ENCODE assay signal across 25 cellular contexts in the genomic region with DNA sequence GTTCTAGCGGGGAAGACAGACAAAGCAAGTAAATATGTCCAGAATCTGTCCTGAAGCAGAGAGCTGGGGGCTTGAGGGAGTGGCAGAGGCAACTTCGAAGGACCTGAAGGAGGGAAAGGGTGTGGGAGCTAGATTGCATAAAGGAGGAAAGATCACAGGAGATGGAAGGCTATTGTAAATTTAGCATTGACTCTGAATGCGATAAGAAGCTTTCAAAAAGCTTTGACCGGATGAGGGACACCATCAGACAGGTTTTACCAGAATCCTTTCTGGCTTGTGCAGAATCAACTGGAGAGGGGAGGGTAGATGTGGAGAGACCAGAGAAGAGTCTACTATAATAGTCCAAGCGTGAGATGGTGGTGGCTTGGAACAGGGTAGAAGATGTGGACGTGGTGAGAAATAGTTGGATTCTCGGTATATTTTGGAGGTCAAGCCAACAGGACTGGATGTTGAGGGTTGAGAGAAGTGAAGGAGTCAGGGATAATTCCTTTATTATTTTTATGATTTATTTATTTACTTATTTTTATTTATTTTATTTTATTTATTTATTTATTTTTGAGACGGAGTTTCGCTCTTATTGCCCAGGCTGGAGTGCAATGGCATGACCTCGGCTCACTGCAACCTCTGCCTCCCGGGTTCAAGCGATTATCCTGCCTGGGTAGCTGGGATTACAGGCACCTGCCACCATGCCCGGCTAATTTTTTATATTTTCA. TPM values are rescaled to one million over a fixed set of nuclear protein-coding genes. Genes with fewer than 3 reads are reported as not detected.
A peak's percentile ranks its signal among the peaks of the same experiment; 100 is the strongest.
DNase-seq lines count a peak whose midpoint lies in the region; ATAC-seq, FAIRE-seq and TF ChIP-seq lines count a peak whose summit lies in the region.
"Had no signal": no experiment of that assay in that cellular context is flagged by ENCODE, and none has a peak within 500 bp of the region (broad histone marks: within the 10 kb centered on the region; RNA-seq: fewer than 3 reads in every experiment).

No MANE protein-coding gene starts in this region.

- TF ChIP-seq CTCF in mesothelial cell of epicardium (IDR thresholded peaks at IDR 0.05; ENCODE audit: unreplicated experiment), result no peak
- no peak for TF ChIP-seq CTCF in type B pancreatic cell (conservative IDR thresholded peaks at IDR 0.05)

- ATAC-seq in activated naive CD8-positive, alpha-beta T cell treated with anti-CD3 and anti-CD28 coated beads, Interleukin-2, amount 50 U/mL, for 24 hours, result no peak
- no peak for ATAC-seq in GM18511 (IDR thresholded peaks at IDR 0.05; ENCODE audit: unreplicated experiment)
- ATAC-seq in HG02970 (IDR thresholded peaks at IDR 0.05; ENCODE audit: low FRiP score, unreplicated experiment), result no peak
- ATAC-seq: activated T-cell treated with anti-CD3 and anti-CD28 coated beads, Interleukin-2, amount 50 U/mL, for 4 hours; CD8-positive, alpha-beta T cell; sciatic nerve had no signal

- peaks cover 15% of the 10 kb centered on the region for H3K27me3 Mint-ChIP-seq in activated naive CD8-positive, alpha-beta T cell treated with anti-CD3 and anti-CD28 coated beads for 36 hours
- H3K27me3 Mint-ChIP-seq in activated naive CD8-positive, alpha-beta T cell treated with anti-CD3 and anti-CD28 coated beads, Interleukin-2, amount 50 U/mL, for 24 hours, result peaks cover 15% of the 10 kb centered on the region
- H3K27me3 Mint-ChIP-seq in mesothelial cell of epicardium (ENCODE audit: low read depth), result no peaks in the 10 kb centered on the region
- H3K27me3 Mint-ChIP-seq in type B pancreatic cell, result peaks cover 3% of the 10 kb centered on the region

- no peak overlapping the region for H3K4me3 ChIP-seq in adipocyte (ENCODE audit: low read length)
- H3K4me3 ChIP-seq: thoracic aorta had no signal

- H3K9ac ChIP-seq in adipocyte (ENCODE audit: low read length), result peak overlapping the region; percentile 26

- no peak overlapping the region for H3K4me3 Mint-ChIP-seq in activated naive CD8-positive, alpha-beta T cell treated with anti-CD3 and anti-CD28 coated beads for 36 hours
- no peak overlapping the region for H3K4me3 Mint-ChIP-seq in activated naive CD8-positive, alpha-beta T cell treated with anti-CD3 and anti-CD28 coated beads, Interleukin-2, amount 50 U/mL, for 24 hours
- H3K4me3 Mint-ChIP-seq in mesothelial cell of epicardium, result peak overlapping the region; percentile 7
- peak overlapping the region; percentile 72 for H3K4me3 Mint-ChIP-seq in type B pancreatic cell
- H3K4me3 Mint-ChIP-seq: activated CD4-positive, alpha-beta T cell treated with anti-CD3 and anti-CD28 coated beads, Interleukin-2, amount 10 ng/mL, durations not matched to agents 24 days and 14 days; activated T-cell treated with anti-CD3 and anti-CD28 coated beads, Interleukin-2, amount 50 U/mL, for 4 hours; CD8-positive, alpha-beta T cell; nephron had no signal

- H3K27me3 ChIP-seq in adipocyte (replicated peaks; ENCODE audit: control insufficient read depth, insufficient read depth, low read length), result no peaks in the 10 kb centered on the region
- H3K27me3 ChIP-seq: brain microvascular endothelial cell had no signal

- H3K4me1 ChIP-seq in adipocyte (ENCODE audit: control insufficient read depth, insufficient read depth, low read length), result peaks cover 21% of the 10 kb centered on the region

- no peaks in the 10 kb centered on the region for H3K4me1 Mint-ChIP-seq in activated naive CD8-positive, alpha-beta T cell treated with anti-CD3 and anti-CD28 coated beads for 36 hours
- H3K4me1 Mint-ChIP-seq in activated naive CD8-positive, alpha-beta T cell treated with anti-CD3 and anti-CD28 coated beads, Interleukin-2, amount 50 U/mL, for 24 hours, result no peaks in the 10 kb centered on the region
- H3K4me1 Mint-ChIP-seq in mesothelial cell of epicardium (peaks cover 44% of the 10 kb centered on the region), type B pancreatic cell (ENCODE audit: unreplicated experiment) (peaks cover 23% of the 10 kb centered on the region)
- H3K4me1 Mint-ChIP-seq: activated CD4-positive, alpha-beta T cell treated with anti-CD3 and anti-CD28 coated beads, Interleukin-2, amount 10 ng/mL, durations not matched to agents 24 days and 14 days had no signal

- no peaks in the 10 kb centered on the region for H3K36me3 Mint-ChIP-seq in activated naive CD8-positive, alpha-beta T cell treated with anti-CD3 and anti-CD28 coated beads for 36 hours
- no peaks in the 10 kb centered on the region for H3K36me3 Mint-ChIP-seq in activated naive CD8-positive, alpha-beta T cell treated with anti-CD3 and anti-CD28 coated beads, Interleukin-2, amount 50 U/mL, for 24 hours (ENCODE audit: low read depth)
- H3K36me3 Mint-ChIP-seq in mesothelial cell of epicardium (no peaks in the 10 kb centered on the region), type B pancreatic cell (peaks cover 3% of the 10 kb centered on the region)
- H3K36me3 Mint-ChIP-seq: CD8-positive, alpha-beta T cell had no signal

- no peaks in the 10 kb centered on the region for H3K36me3 ChIP-seq in adipocyte (ENCODE audit: control insufficient read depth, insufficient read depth, low read length, severe bottlenecking)
- H3K36me3 ChIP-seq: brain microvascular endothelial cell, thoracic aorta had no signal

- no peaks in the 10 kb centered on the region for H3K9me3 ChIP-seq in adipocyte (ENCODE audit: control insufficient read depth, low read length)
- H3K9me3 ChIP-seq: thoracic aorta had no signal

- H3K27ac Mint-ChIP-seq in activated naive CD8-positive, alpha-beta T cell treated with anti-CD3 and anti-CD28 coated beads for 36 hours, result peak overlapping the region; percentile 14
- H3K27ac Mint-ChIP-seq in activated naive CD8-positive, alpha-beta T cell treated with anti-CD3 and anti-CD28 coated beads, Interleukin-2, amount 50 U/mL, for 24 hours, result no peak overlapping the region
- H3K27ac Mint-ChIP-seq in mesothelial cell of epicardium, result peak overlapping the region; percentile 94
- peak overlapping the region; percentile 85 for H3K27ac Mint-ChIP-seq in type B pancreatic cell
- H3K27ac Mint-ChIP-seq: activated CD4-positive, alpha-beta T cell treated with anti-CD3 and anti-CD28 coated beads, Interleukin-2, amount 10 ng/mL, durations not matched to agents 24 days and 14 days; CD8-positive, alpha-beta T cell had no signal

- FAIRE-seq in frontal cortex (lab: Jason Lieb, UNC), result no peak

- no peaks in the 10 kb centered on the region for H3K9me3 Mint-ChIP-seq in activated naive CD8-positive, alpha-beta T cell treated with anti-CD3 and anti-CD28 coated beads for 36 hours
- H3K9me3 Mint-ChIP-seq in activated naive CD8-positive, alpha-beta T cell treated with anti-CD3 and anti-CD28 coated beads, Interleukin-2, amount 50 U/mL, for 24 hours, result no peaks in the 10 kb centered on the region
- H3K9me3 Mint-ChIP-seq in mesothelial cell of epicardium (no peaks in the 10 kb centered on the region), type B pancreatic cell (peaks cover 5% of the 10 kb centered on the region)
- H3K9me3 Mint-ChIP-seq: activated CD4-positive, alpha-beta T cell treated with anti-CD3 and anti-CD28 coated beads, Interleukin-2, amount 10 ng/mL, durations not matched to agents 24 days and 14 days; activated T-cell treated with anti-CD3 and anti-CD28 coated beads, Interleukin-2, amount 50 U/mL, for 4 hours; CD8-positive, alpha-beta T cell; nephron had no signal

- DNase-seq in activated naive CD8-positive, alpha-beta T cell treated with anti-CD3 and anti-CD28 coated beads for 36 hours, result no peak
- no peak for DNase-seq in activated naive CD8-positive, alpha-beta T cell treated with anti-CD3 and anti-CD28 coated beads, Interleukin-2, amount 50 U/mL, for 24 hours
- DNase-seq in adipocyte (ENCODE audit: low read depth) (no peak), mesothelial cell of epicardium (ENCODE audit: low spot score in 2 of 2, unreplicated experiment in 2 of 2) (no peak), type B pancreatic cell (ENCODE audit: extremely low spot score, unreplicated experiment) (no peak), frontal cortex (ENCODE audit: low spot score in 2 of 2) (no peak)
- DNase-seq: 8988T; activated CD4-positive, alpha-beta T cell treated with anti-CD3 and anti-CD28 coated beads, Interleukin-2, amount 10 ng/mL, durations not matched to agents 24 days and 14 days; activated naive CD4-positive, alpha-beta T cell; activated T-cell treated with anti-CD3 and anti-CD28 coated beads, Interleukin-2, amount 50 U/mL, for 4 hours; brain microvascular endothelial cell; CD8-positive, alpha-beta T cell; DMS79 treated with DMSO at 0.1 percent for 48 hours; islet precursor cell; NCI-H1417 treated with DMSO at 0.1 percent for 48 hours; NCI-H2081 treated with DMSO at 0.1 percent for 48 hours; NCI-H774; posterior cingulate gyrus; stimulated activated naive CD4-positive, alpha-beta T cell treated with Interleukin-2 at 50 U/mL for 16 hours had no signal

RNA-seq across cellular contexts. Expression of a gene that starts 19.9 kb away (rescaled TPM):
- total RNA-seq in activated naive CD8-positive, alpha-beta T cell treated with anti-CD3 and anti-CD28 coated beads for 36 hours, result not detected
- total RNA-seq in mesothelial cell of epicardium, result 18.8 to 20.0 TPM (median 19.2 TPM) in 3 replicates
- 1.9 and 5.1 TPM in 2 replicates for total RNA-seq in type B pancreatic cell (ENCODE audit: low replicate concordance)
- 0.41 TPM for total RNA-seq in frontal cortex
- total RNA-seq: activated CD4-positive, alpha-beta T cell treated with anti-CD3 and anti-CD28 coated beads, Interleukin-2, amount 10 ng/mL, durations not matched to agents 24 days and 14 days; CD8-positive, alpha-beta T cell; T-helper 2 cell treated with Interferon-gamma antibody and Interleukin-4, amounts not matched to agents 100 ng/mL and 5 ng/mL, for 36 hours had no signal

RNA-seq across cellular contexts. Expression of a gene that starts 20.1 kb away (rescaled TPM):
- total RNA-seq in activated naive CD8-positive, alpha-beta T cell treated with anti-CD3 and anti-CD28 coated beads for 36 hours, result 1 to 10 TPM; 3.9 to 4.1 TPM
- total RNA-seq in mesothelial cell of epicardium, result 52.2 to 59.5 TPM (median 53.0 TPM) in 3 replicates
- total RNA-seq in type B pancreatic cell (ENCODE audit: low replicate concordance), result 27.7 and 50.0 TPM in 2 replicates
- total RNA-seq in frontal cortex, result 20.4 TPM

Comparison
In these comparisons a context has a peak if more than half of its experiments do, and no peak if none do; other contexts are left out.
1. H3K4me3 Mint-ChIP-seq: peak in mesothelial cell of epicardium (single experiment) and type B pancreatic cell (single experiment); none in activated naive CD8-positive, alpha-beta T cell treated with anti-CD3 and anti-CD28 coated beads for 36 hours (single experiment) and activated naive CD8-positive, alpha-beta T cell treated with anti-CD3 and anti-CD28 coated beads, Interleukin-2, amount 50 U/mL, for 24 hours (single experiment).